ENCODE assay signal across 8 cellular contexts in genomic region chrX:154443479-154443910, GRCh38. TPM values are rescaled to one million over a fixed set of nuclear protein-coding genes. Genes with fewer than 3 reads are reported as not detected.
A peak's percentile ranks its signal among the peaks of the same experiment; 100 is the strongest.
DNase-seq lines count a peak whose midpoint lies in the region; ATAC-seq and TF ChIP-seq lines count a peak whose summit lies in the region.

No MANE protein-coding gene starts in this region.

- BruUV-seq in PC-9 (replicated peaks; lab: Mats Ljungman, UMichigan) = no TSS peak

- H3F3A ChIP-seq in PC-9 (ENCODE audit: insufficient read depth, low read depth) = peaks cover 13% of the 10 kb centered on the region; the same call in 1 of the 2 replicates

- H2BK120ac ChIP-seq in trophoblast cell (ENCODE audit: insufficient read depth, low read length, poor library complexity) = peak overlapping the region; percentile 70

- peak overlapping the region; percentile 32 for H3K14ac ChIP-seq in trophoblast cell (ENCODE audit: low read length)

- 25 to 27% methylated on average over 10 of the region's 10 CpGs for WGBS in esophagus, 2 donors
- WGBS in trophoblast cell (ENCODE audit: extremely low coverage, insufficient coverage, insufficient read length) = no CpG with 5 or more reads among the region's 10 CpGs

- H4K12ac ChIP-seq in trophoblast cell (ENCODE audit: low read depth, low read length) = peak overlapping the region; percentile 86

- H3K4me3 ChIP-seq in PC-9 (peak overlapping the region; percentile 43; the same call in 1 of the 2 replicates), esophagus (ENCODE audit: low read depth in 1 of 2, low read length in 2 of 2) (peak overlapping the region in 1 of 2 donors; percentile 42), trophoblast cell (ENCODE audit: low read depth, low read length) (no peak overlapping the region)

- peak overlapping the region; percentile 9 for H3K9ac ChIP-seq in trophoblast cell (ENCODE audit: low read length)

- H2BK5ac ChIP-seq in trophoblast cell (ENCODE audit: low read depth, low read length, poor library complexity) = peak overlapping the region; percentile 66

- H3K4me2 ChIP-seq in PC-9 (peak overlapping the region; percentile 69), trophoblast cell (ENCODE audit: low read length) (peak overlapping the region; percentile 50)

- H2AK5ac ChIP-seq in trophoblast cell (ENCODE audit: low read length) = peak overlapping the region; percentile 30

- peak overlapping the region; percentile 76 for H4K91ac ChIP-seq in trophoblast cell (ENCODE audit: low read depth, low read length)

- H3K27me3 ChIP-seq in PC-9 (ENCODE audit: insufficient read depth, low read depth) = no peaks in the 10 kb centered on the region
- no peaks in the 10 kb centered on the region for H3K27me3 ChIP-seq in esophagus (ENCODE audit: control insufficient read depth in 1 of 2, insufficient read depth in 2 of 2, low read length in 2 of 2)
- H3K27me3 ChIP-seq in trophoblast cell (ENCODE audit: insufficient read depth, low read length) = no peaks in the 10 kb centered on the region

- H2BK12ac ChIP-seq in trophoblast cell (ENCODE audit: low read length) = no peak overlapping the region

- H3K79me2 ChIP-seq in PC-9 (ENCODE audit: low read depth) (peaks cover 15% of the 10 kb centered on the region), trophoblast cell (ENCODE audit: control insufficient read depth, insufficient read depth, low read length, poor library complexity) (peaks cover 7% of the 10 kb centered on the region)

- peak overlapping the region; percentile 36 for H4K8ac ChIP-seq in trophoblast cell (ENCODE audit: low read depth, low read length)

- ATAC-seq in GM19023 (IDR thresholded peaks at IDR 0.05; ENCODE audit: unreplicated experiment) (peak; percentile 13), GM21619 (IDR thresholded peaks at IDR 0.05; ENCODE audit: unreplicated experiment) (no peak), HG03571 (IDR thresholded peaks at IDR 0.05; ENCODE audit: unreplicated experiment) (no peak)

- no peak overlapping the region for H3K18ac ChIP-seq in trophoblast cell (ENCODE audit: low read length)

- no peak overlapping the region for H3K23ac ChIP-seq in trophoblast cell (ENCODE audit: low read length)

- H3K36me3 ChIP-seq in PC-9 (ENCODE audit: low read depth) (no peaks in the 10 kb centered on the region), esophagus (ENCODE audit: control insufficient read depth in 2 of 2, insufficient read depth in 2 of 2, low read length in 1 of 2) (peaks cover 0 to 17% of the 10 kb centered on the region in 2 donors), trophoblast cell (ENCODE audit: control insufficient read depth in 1 of 2, insufficient read depth in 2 of 2, low read length in 2 of 2) (peaks cover 66 to 72% of the 10 kb centered on the region in 2 experiments)

- H4K20me1 ChIP-seq in PC-9 (ENCODE audit: insufficient read depth) = no peaks in the 10 kb centered on the region

- no peak for TF ChIP-seq CTCF in PC-9 (conservative IDR thresholded peaks at IDR 0.05)

- peak overlapping the region; percentile 4 for H3K4ac ChIP-seq in trophoblast cell (ENCODE audit: low read depth, low read length)

- DNase-seq in PC-9 = no peak
- peak; percentile 40 to 60 for DNase-seq in trophoblast cell
- DNase-seq in posterior cingulate gyrus = no peak
- DNase-seq in T1000 (lab: John Stamatoyannopoulos, UW) = no peak

- H3K9me3 ChIP-seq in PC-9 (ENCODE audit: insufficient read depth, low read depth) (no peaks in the 10 kb centered on the region), esophagus (ENCODE audit: control insufficient read depth in 2 of 2, insufficient read depth in 1 of 2, low read depth in 1 of 2, low read length in 1 of 2) (no peaks in the 10 kb centered on the region), trophoblast cell (ENCODE audit: insufficient read depth, low read depth, low read length) (no peaks in the 10 kb centered on the region)

- peaks cover 13% of the 10 kb centered on the region for H3K79me1 ChIP-seq in trophoblast cell (ENCODE audit: low read length)

- H2AFZ ChIP-seq in PC-9 = no peak overlapping the region
- peak overlapping the region; percentile 64 for H2AFZ ChIP-seq in trophoblast cell (ENCODE audit: insufficient read depth, low read length, poor library complexity)

- H3K27ac ChIP-seq in PC-9 (no peak overlapping the region), esophagus (ENCODE audit: low read depth in 2 of 2, low read length in 1 of 2) (peak overlapping the region; percentile 78 to 80), trophoblast cell (ENCODE audit: low read depth, low read length) (no peak overlapping the region)

- POLR2A ChIA-PET in PC-9 (lab: Charles Lee; ENCODE audit: unreplicated experiment) = no interaction called here

- intact Hi-C loops in PC-9 (cut with micrococcal nuclease; ENCODE audit: unreplicated experiment) (loop anchor here (5.0 kb wide), 1 partner anchor 46 kb away; the partner anchor contains the start of gene RPL10), posterior cingulate gyrus (cut with DNase I) (loop anchor here (5.0 kb wide), 1 partner anchor 34 kb away; the partner anchor contains the start of gene LAGE3)

- CTCF ChIA-PET in PC-9 (lab: Charles Lee) = no interaction called here

- H3K9me2 ChIP-seq in PC-9 (ENCODE audit: insufficient read depth) = no peaks in the 10 kb centered on the region

- H3K4me1 ChIP-seq in PC-9 (replicated peaks; ENCODE audit: insufficient read depth) (no peaks in the 10 kb centered on the region), esophagus (ENCODE audit: control insufficient read depth in 2 of 2, insufficient read depth in 2 of 2, low read length in 1 of 2) (peaks cover 7 to 8% of the 10 kb centered on the region in 2 donors), trophoblast cell (ENCODE audit: control insufficient read depth in 1 of 2, insufficient read depth in 2 of 2, low read length in 2 of 2) (peaks cover 9 to 14% of the 10 kb centered on the region in 2 experiments)

RNA-seq across cellular contexts. Expression of gene FAM50A, which starts 0.4 kb away (rescaled TPM):
- 82.1 and 89.4 TPM in 2 replicates for total RNA-seq in PC-9 (2021)
- 10 to 100 TPM; 37.5 to 46.6 TPM for polyA plus RNA-seq in esophagus
- 90.4 and 92.5 TPM in 2 replicates for polyA plus RNA-seq in trophoblast cell (2013)

RNA-seq across cellular contexts. Expression of gene GDI1, which starts 6.5 kb away (rescaled TPM):
- 116 and 123 TPM in 2 replicates for total RNA-seq in PC-9 (2021)
- 10 to 100 TPM; 46.4 to 63.5 TPM for polyA plus RNA-seq in esophagus
- polyA plus RNA-seq in trophoblast cell (2013) = 125 and 126 TPM in 2 replicates

RNA-seq across cellular contexts. Expression of gene PLXNA3, which starts 14.6 kb away (rescaled TPM):
- total RNA-seq in PC-9 (2021) = 109 and 124 TPM in 2 replicates
- polyA plus RNA-seq in esophagus = 10 to 100 TPM in 1 of 2 donors, 1 to 10 TPM in 1; 4.3 to 19.0 TPM
- polyA plus RNA-seq in trophoblast cell (2013) = 43.5 and 48.7 TPM in 2 replicates

RNA-seq across cellular contexts. Expression of gene ATP6AP1, which starts 15.0 kb away (rescaled TPM):
- total RNA-seq in PC-9 (2021) = 112 and 119 TPM in 2 replicates
- 10 to 100 TPM; 40.3 to 65.8 TPM for polyA plus RNA-seq in esophagus
- polyA plus RNA-seq in trophoblast cell (2013) = 124 and 130 TPM in 2 replicates

RNA-seq across cellular contexts. Expression of gene TAFAZZIN, which starts 32.2 kb away (rescaled TPM):
- 95.8 and 134 TPM in 2 replicates for total RNA-seq in PC-9 (2021)
- 10 to 100 TPM; 28.9 to 59.5 TPM for polyA plus RNA-seq in esophagus
- 14.4 and 14.7 TPM in 2 replicates for polyA plus RNA-seq in trophoblast cell (2013)

Comparison
In these comparisons a context has a peak if more than half of its experiments do, and no peak if none do; other contexts are left out.
1. DNase-seq: peak in trophoblast cell (2 of 2); none in PC-9 (0 of 2), posterior cingulate gyrus (0 of 10) and T1000 (single experiment).
2. H3K27ac ChIP-seq: peak in esophagus (2 of 2); none in PC-9 (single experiment) and trophoblast cell (single experiment).